In the genomic region with DNA sequence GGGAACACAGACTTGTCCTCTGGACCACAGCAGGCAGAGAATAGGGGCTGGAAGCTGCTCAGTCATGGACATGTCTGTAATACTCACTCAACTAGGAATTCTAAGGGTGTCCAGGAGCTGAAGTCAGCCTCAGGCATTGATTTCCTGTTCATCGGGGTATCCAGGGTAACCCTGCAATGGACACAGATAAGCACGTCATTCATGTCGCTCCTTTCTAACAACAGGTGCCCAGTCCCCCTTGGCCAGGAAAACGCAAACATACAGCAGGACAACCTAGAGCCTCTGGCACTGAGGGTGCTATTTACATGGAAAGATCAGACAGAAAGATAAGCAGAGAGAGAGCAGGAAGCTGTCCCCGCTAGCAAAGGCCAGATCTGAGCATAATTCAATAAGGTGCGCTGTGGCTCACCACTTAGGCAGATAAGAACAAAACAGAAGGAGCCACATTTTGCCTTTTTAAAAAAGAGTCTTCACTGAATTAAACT, we compare ENCODE assay signal across 16 cellular contexts. TPM values are rescaled to one million over a fixed set of nuclear protein-coding genes. Genes with fewer than 3 reads are reported as not detected.
A peak's percentile ranks its signal among the peaks of the same experiment; 100 is the strongest.
DNase-seq lines count a peak whose midpoint lies in the region; ATAC-seq and TF ChIP-seq lines count a peak whose summit lies in the region.
"Had no signal": no experiment of that assay in that cellular context is flagged by ENCODE, and none has a peak within 500 bp of the region (broad histone marks: within the 10 kb centered on the region; RNA-seq: fewer than 3 reads in every experiment).

No MANE protein-coding gene starts in this region.

- peaks cover 0 to 14% (median 0%) of the 10 kb centered on the region in 11 experiments; a peak in 7 of 22 replicates for H4K20me1 ChIP-seq in BLaER1 treated with 17β-estradiol and CSF1 and Interleukin-3, amounts not matched to agents 10 nM and 100 nM

- no peaks in the 10 kb centered on the region for H3K9me3 ChIP-seq in BLaER1 treated with 17β-estradiol and CSF1 and Interleukin-3, amounts not matched to agents 10 nM and 100 nM (replicated peaks in 1 of 11)
- H3K9me3 ChIP-seq in mesodermal cell (ENCODE audit: control insufficient read depth, low read length), result no peaks in the 10 kb centered on the region
- H3K9me3 ChIP-seq: MG63 had no signal

- H3K27me3 ChIP-seq in BLaER1 treated with 17β-estradiol and CSF1 and Interleukin-3, amounts not matched to agents 10 nM and 100 nM, result no peaks in the 10 kb centered on the region
- H3K27me3 ChIP-seq: MG63 had no signal

- peak; percentile 94 for DNase-seq in LNCaP clone FGC (ENCODE audit: low read depth)
- DNase-seq in D341Med (ENCODE audit: low spot score), result no peak
- no peak for DNase-seq in COR-L47 (lab: John Stamatoyannopoulos, UW)
- DNase-seq: activated CD4-positive, alpha-beta T cell treated with anti-CD3 and anti-CD28 coated beads for 1 hour; activated T-cell treated with anti-CD3 and anti-CD28 coated beads, Interleukin-2, amount 50 U/mL, for 4 hours; anterior cingulate cortex; MG63; midbrain; NCI-H345; T-helper 1 cell had no signal

- H3K4me3 ChIP-seq in BLaER1 treated with 17β-estradiol and CSF1 and Interleukin-3, amounts not matched to agents 10 nM and 100 nM, result no peak overlapping the region
- H3K4me3 ChIP-seq in LNCaP clone FGC (ENCODE audit: low read depth, low read length) (peak overlapping the region; percentile 21), mesodermal cell (ENCODE audit: extremely low read depth, insufficient read depth, low read length, poor library complexity, severe bottlenecking) (no peak overlapping the region)
- H3K4me3 ChIP-seq: MG63 had no signal

- WGBS in mesodermal cell (ENCODE audit: insufficient coverage in 2 of 2), 2 experiments, result 86 to 94% methylated on average over 6 of the region's 6 CpGs

- H3K4me1 ChIP-seq in BLaER1 treated with 17β-estradiol and CSF1 and Interleukin-3, amounts not matched to agents 10 nM and 100 nM, result peaks cover 25 to 36% (median 30%) of the 10 kb centered on the region in 10 experiments
- H3K4me1 ChIP-seq in mesodermal cell (ENCODE audit: control insufficient read depth, insufficient read depth, low read length, poor library complexity, severe bottlenecking), result peaks cover 23% of the 10 kb centered on the region

- ATAC-seq in GM19397 (IDR thresholded peaks at IDR 0.05; ENCODE audit: unreplicated experiment), result no peak
- no peak for ATAC-seq in HG03442 (IDR thresholded peaks at IDR 0.05; ENCODE audit: unreplicated experiment)
- ATAC-seq: activated T-cell treated with anti-CD3 and anti-CD28 coated beads, Interleukin-2, amount 50 U/mL, for 4 hours had no signal

- peaks cover 66 to 97% (median 81%) of the 10 kb centered on the region in 11 experiments for H3K36me3 ChIP-seq in BLaER1 treated with 17β-estradiol and CSF1 and Interleukin-3, amounts not matched to agents 10 nM and 100 nM
- peaks cover 79% of the 10 kb centered on the region for H3K36me3 ChIP-seq in mesodermal cell (ENCODE audit: control insufficient read depth, insufficient read depth, low read length)

- peak overlapping the region in 10 of 11 experiments; percentile 36 to 71 (median 59); a peak in 20 of 22 replicates for H3K4me2 ChIP-seq in BLaER1 treated with 17β-estradiol and CSF1 and Interleukin-3, amounts not matched to agents 10 nM and 100 nM

- H3K9ac ChIP-seq in BLaER1 treated with 17β-estradiol and CSF1 and Interleukin-3, amounts not matched to agents 10 nM and 100 nM, result no peak overlapping the region

- TF ChIP-seq CTCF in LNCaP clone FGC (IDR thresholded peaks at IDR 0.05; ENCODE audit: control insufficient read depth, extremely low read depth, insufficient read depth) (no peak), VCaP (conservative IDR thresholded peaks at IDR 0.05) (no peak)

- peak overlapping the region in 2 of 11 experiments; percentile 27 to 44; a peak in 1 of 22 replicates for H3K27ac ChIP-seq in BLaER1 treated with 17β-estradiol and CSF1 and Interleukin-3, amounts not matched to agents 10 nM and 100 nM
- H3K27ac ChIP-seq in VCaP (peak overlapping the region; percentile 88), mesodermal cell (ENCODE audit: low read depth, low read length, severe bottlenecking) (peak overlapping the region; percentile 29)

RNA-seq across cellular contexts. Expression of gene QDPR, which starts 21.3 kb away (rescaled TPM):
- polyA plus RNA-seq in mesodermal cell (2013, experiment 1 of 2), result 32.2 TPM
- polyA plus RNA-seq in mesodermal cell (2013, experiment 2 of 2), result 33.9 TPM

RNA-seq across cellular contexts. Expression of gene CLRN2, which starts 24.3 kb away (rescaled TPM):
- not detected for polyA plus RNA-seq in mesodermal cell (2013, experiment 1 of 2)
- polyA plus RNA-seq in mesodermal cell (2013, experiment 2 of 2), result not detected
- polyA plus RNA-seq: thymus had no signal
